ENCODE assay signal across 1 cellular context in genomic region chr3:9508781-9509180, GRCh38.
TF ChIP-seq lines count a peak whose summit lies in the region.

No MANE protein-coding gene starts in this region.

TF ChIP-seq in HepG2, 621 proteins besides CTCF, POLR2A, EP300 and RAD21 (continued from another document):
- no peak for TF ChIP-seq GRHL1 (CRISPR knock-in tag; conservative IDR thresholded peaks at IDR 0.05)
- TF ChIP-seq ZNF598 (CRISPR knock-in tag; IDR thresholded peaks at IDR 0.05; ENCODE audit: borderline replicate concordance), result no peak
- TF ChIP-seq TARDBP (CRISPR knock-in tag; IDR thresholded peaks at IDR 0.05), result no peak
- no peak for TF ChIP-seq ARNT2 (CRISPR knock-in tag; IDR thresholded peaks at IDR 0.05; ENCODE audit: low read depth)
- no peak for TF ChIP-seq SIX1 (CRISPR knock-in tag; IDR thresholded peaks at IDR 0.05; ENCODE audit: borderline replicate concordance)
- TF ChIP-seq, protein P1, sequence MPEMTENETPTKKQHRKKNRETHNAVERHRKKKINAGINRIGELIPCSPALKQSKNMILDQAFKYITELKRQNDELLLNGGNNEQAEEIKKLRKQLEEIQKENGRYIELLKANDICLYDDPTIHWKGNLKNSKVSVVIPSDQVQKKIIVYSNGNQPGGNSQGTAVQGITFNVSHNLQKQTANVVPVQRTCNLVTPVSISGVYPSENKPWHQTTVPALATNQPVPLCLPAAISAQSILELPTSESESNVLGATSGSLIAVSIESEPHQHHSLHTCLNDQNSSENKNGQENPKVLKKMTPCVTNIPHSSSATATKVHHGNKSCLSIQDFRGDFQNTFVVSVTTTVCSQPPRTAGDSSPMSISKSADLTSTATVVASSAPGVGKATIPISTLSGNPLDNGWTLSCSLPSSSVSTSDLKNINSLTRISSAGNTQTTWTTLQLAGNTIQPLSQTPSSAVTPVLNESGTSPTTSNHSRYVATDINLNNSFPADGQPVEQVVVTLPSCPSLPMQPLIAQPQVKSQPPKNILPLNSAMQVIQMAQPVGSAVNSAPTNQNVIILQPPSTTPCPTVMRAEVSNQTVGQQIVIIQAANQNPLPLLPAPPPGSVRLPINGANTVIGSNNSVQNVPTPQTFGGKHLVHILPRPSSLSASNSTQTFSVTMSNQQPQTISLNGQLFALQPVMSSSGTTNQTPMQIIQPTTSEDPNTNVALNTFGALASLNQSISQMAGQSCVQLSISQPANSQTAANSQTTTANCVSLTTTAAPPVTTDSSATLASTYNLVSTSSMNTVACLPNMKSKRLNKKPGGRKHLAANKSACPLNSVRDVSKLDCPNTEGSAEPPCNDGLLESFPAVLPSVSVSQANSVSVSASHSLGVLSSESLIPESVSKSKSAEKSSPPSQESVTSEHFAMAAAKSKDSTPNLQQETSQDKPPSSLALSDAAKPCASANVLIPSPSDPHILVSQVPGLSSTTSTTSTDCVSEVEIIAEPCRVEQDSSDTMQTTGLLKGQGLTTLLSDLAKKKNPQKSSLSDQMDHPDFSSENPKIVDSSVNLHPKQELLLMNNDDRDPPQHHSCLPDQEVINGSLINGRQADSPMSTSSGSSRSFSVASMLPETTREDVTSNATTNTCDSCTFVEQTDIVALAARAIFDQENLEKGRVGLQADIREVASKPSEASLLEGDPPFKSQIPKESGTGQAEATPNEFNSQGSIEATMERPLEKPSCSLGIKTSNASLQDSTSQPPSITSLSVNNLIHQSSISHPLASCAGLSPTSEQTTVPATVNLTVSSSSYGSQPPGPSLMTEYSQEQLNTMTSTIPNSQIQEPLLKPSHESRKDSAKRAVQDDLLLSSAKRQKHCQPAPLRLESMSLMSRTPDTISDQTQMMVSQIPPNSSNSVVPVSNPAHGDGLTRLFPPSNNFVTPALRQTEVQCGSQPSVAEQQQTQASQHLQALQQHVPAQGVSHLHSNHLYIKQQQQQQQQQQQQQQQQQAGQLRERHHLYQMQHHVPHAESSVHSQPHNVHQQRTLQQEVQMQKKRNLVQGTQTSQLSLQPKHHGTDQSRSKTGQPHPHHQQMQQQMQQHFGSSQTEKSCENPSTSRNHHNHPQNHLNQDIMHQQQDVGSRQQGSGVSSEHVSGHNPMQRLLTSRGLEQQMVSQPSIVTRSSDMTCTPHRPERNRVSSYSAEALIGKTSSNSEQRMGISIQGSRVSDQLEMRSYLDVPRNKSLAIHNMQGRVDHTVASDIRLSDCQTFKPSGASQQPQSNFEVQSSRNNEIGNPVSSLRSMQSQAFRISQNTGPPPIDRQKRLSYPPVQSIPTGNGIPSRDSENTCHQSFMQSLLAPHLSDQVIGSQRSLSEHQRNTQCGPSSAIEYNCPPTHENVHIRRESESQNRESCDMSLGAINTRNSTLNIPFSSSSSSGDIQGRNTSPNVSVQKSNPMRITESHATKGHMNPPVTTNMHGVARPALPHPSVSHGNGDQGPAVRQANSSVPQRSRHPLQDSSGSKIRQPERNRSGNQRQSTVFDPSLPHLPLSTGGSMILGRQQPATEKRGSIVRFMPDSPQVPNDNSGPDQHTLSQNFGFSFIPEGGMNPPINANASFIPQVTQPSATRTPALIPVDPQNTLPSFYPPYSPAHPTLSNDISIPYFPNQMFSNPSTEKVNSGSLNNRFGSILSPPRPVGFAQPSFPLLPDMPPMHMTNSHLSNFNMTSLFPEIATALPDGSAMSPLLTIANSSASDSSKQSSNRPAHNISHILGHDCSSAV (CRISPR knock-in tag; IDR thresholded peaks at IDR 0.05; ENCODE audit: borderline replicate concordance), result no peak
- no peak for TF ChIP-seq ZNF557 (CRISPR knock-in tag; IDR thresholded peaks at IDR 0.05)
